Comparison of ENCODE assay signal across 11 cellular contexts in the genomic region with DNA sequence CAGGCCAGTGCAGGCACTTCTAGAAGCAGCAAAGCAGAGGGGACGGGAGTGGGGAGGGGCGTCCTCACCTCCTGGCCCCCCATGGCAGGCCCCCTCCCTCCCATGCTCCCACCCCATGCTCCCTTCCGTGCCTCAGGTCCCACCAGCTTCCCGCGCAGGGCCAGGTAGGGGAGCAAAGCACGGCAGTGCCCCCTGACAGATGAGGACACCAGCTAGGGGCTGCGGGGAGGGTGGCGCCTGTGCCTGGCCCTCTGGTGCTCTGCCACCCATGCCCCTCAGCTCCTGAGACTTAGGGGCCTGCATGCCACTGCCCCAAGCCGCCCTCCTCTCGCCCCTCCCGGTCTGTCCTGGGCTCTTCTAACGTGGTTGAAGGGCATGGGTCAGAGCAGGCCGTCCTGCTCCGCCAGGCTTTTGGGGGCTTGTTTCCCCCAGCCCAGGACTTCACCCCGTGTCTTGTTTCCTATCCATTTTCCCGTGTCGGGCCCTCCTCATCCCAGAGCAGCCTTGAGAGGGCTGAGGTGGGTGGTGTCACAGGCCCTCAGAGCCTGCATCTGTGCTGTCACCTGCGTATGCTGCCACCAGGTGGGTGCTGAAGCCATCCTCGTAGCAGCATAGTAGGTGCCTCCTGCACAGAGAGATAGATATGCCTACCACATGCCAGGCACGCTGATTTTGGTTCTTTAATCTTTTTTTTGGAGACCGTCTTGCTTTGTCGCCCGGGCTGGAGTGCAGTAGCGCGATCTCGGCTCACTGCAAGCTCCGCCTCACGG. TPM values are rescaled to one million over a fixed set of nuclear protein-coding genes. Genes with fewer than 3 reads are reported as not detected.
DNase-seq lines count a peak whose midpoint lies in the region; ATAC-seq, FAIRE-seq and TF ChIP-seq lines count a peak whose summit lies in the region.
"Had no signal": no experiment of that assay in that cellular context is flagged by ENCODE, and none has a peak within 500 bp of the region (broad histone marks: within the 10 kb centered on the region; RNA-seq: fewer than 3 reads in every experiment).

No MANE protein-coding gene starts in this region.

- H3K9me3 ChIP-seq in SK-N-SH (no peaks in the 10 kb centered on the region), thyroid gland (no peaks in the 10 kb centered on the region)

- CTCF ChIA-PET in SK-N-SH (lab: Yijun Ruan, JAX) = interaction anchor here (0.8 to 6.5 kb wide), 7 partner anchors 8 to 39 kb away, joined by 3 to 72 read pairs (median 3); a partner anchor contains a TSS

- H3K36me3 Mint-ChIP-seq in brain (no peaks in the 10 kb centered on the region), memory B cell (no peaks in the 10 kb centered on the region)

- WGBS in SK-N-SH (ENCODE audit: low lambda C conversion rate) = 95% methylated on average over 21 of the region's 28 CpGs
- 79 to 83% methylated on average over 17 to 26 of the region's 28 CpGs for WGBS in thyroid gland, 2 donors

- H3K27ac Mint-ChIP-seq in brain (peak overlapping the region in 4 of 5 experiments; percentile 62 to 95 (median 82)), memory B cell (no peak overlapping the region)

- H3K9me3 Mint-ChIP-seq in brain (no peaks in the 10 kb centered on the region), memory B cell (no peaks in the 10 kb centered on the region)

- TF ChIP-seq POLR2A in thyroid gland (IDR thresholded peaks at IDR 0.05) = no peak

- peaks cover 0 to 10% of the 10 kb centered on the region in 2 experiments for H3K36me3 ChIP-seq in SK-N-SH (replicated peaks in 1 of 2; ENCODE audit: control insufficient read depth in 1 of 2, insufficient read depth in 2 of 2, low read length in 1 of 2)
- no peaks in the 10 kb centered on the region for H3K36me3 ChIP-seq in thyroid gland

- H3K4me1 Mint-ChIP-seq in brain (peaks cover 34% of the 10 kb centered on the region), memory B cell (peaks cover 2% of the 10 kb centered on the region)

- no peak for ATAC-seq in SK-N-SH treated with all-trans-retinoic acid at 6 μM for 48 hours
- ATAC-seq in memory B cell (ENCODE audit: low read depth) = peak; percentile 57
- ATAC-seq in HG02610 (IDR thresholded peaks at IDR 0.05; ENCODE audit: unreplicated experiment) = no peak

- FAIRE-seq in D721Med (lab: Jason Lieb, UNC) = no peak

- intact Hi-C loops in thyroid gland (cut with DNase I) = no loop called here

- POLR2A ChIA-PET in SK-N-SH (lab: Yijun Ruan, JAX) = interaction anchor here (0.8 kb wide), 1 partner anchor 17 kb away, joined by 5 read pairs; a partner anchor contains a TSS

- TF ChIP-seq CTCF in SK-N-SH (IDR thresholded peaks at IDR 0.05) = no peak
- no peak for TF ChIP-seq CTCF in brain (conservative IDR thresholded peaks at IDR 0.05)
- TF ChIP-seq CTCF in thyroid gland (IDR thresholded peaks at IDR 0.05) = no peak
- no peak for TF ChIP-seq CTCF in D721Med (IDR thresholded peaks at IDR 0.05; ENCODE audit: insufficient read depth, missing control alignments)

- H3K4me1 ChIP-seq in SK-N-SH (ENCODE audit: control insufficient read depth in 1 of 2, insufficient read depth in 2 of 2, low read depth in 1 of 2, low read length in 1 of 2) = peaks cover 16 to 40% of the 10 kb centered on the region in 2 experiments; a peak in 3 of 4 replicates
- peaks cover 42 to 61% of the 10 kb centered on the region in 2 donors for H3K4me1 ChIP-seq in thyroid gland

- H3K27ac ChIP-seq in SK-N-SH (ENCODE audit: low read depth in 2 of 2, low read length in 1 of 2) (no peak overlapping the region), thyroid gland (peak overlapping the region in 2 of 3 donors; percentile 36 to 51)

- no peak overlapping the region for H3K4me2 ChIP-seq in SK-N-SH

- H3K4me3 Mint-ChIP-seq in brain = no peak overlapping the region
- H3K4me3 Mint-ChIP-seq in memory B cell = no peak overlapping the region

- H3K27me3 ChIP-seq in SK-N-SH (ENCODE audit: insufficient read depth) (no peaks in the 10 kb centered on the region), thyroid gland (no peaks in the 10 kb centered on the region)

- H3K4me3 ChIP-seq in SK-N-SH (ENCODE audit: low read depth in 2 of 2, low read length in 1 of 2) (no peak overlapping the region), thyroid gland (replicated peaks in 1 of 3) (no peak overlapping the region)

- no peaks in the 10 kb centered on the region for H3K9me2 ChIP-seq in SK-N-SH

- H3K27me3 Mint-ChIP-seq in brain = no peaks in the 10 kb centered on the region
- H3K27me3 Mint-ChIP-seq in memory B cell = peaks cover 6% of the 10 kb centered on the region

- H3F3A ChIP-seq in SK-N-SH (replicated peaks; ENCODE audit: insufficient read depth) = peaks cover 13% of the 10 kb centered on the region

- H3K9ac ChIP-seq in SK-N-SH = no peak overlapping the region

- DNase-seq in SK-N-SH = no peak
- no peak for DNase-seq in memory B cell (ENCODE audit: low spot score in 2 of 2)
- DNase-seq in thyroid gland = no peak
- DNase-seq in D721Med (ENCODE audit: insufficient read length, low spot score) = no peak
- DNase-seq in NCI-H2029 treated with DMSO at 0.1 percent for 48 hours (lab: John Stamatoyannopoulos, UW) = no peak
- DNase-seq: ACHN, amniotic stem cell, NCI-H345 had no signal

- H2AFZ ChIP-seq in SK-N-SH (ENCODE audit: low read depth) = no peak overlapping the region

- no peak for TF ChIP-seq EP300 in SK-N-SH (IDR thresholded peaks at IDR 0.05; ENCODE audit: borderline replicate concordance in 1 of 2, low read depth in 1 of 2, low read length in 1 of 2)

- H4K20me1 ChIP-seq in SK-N-SH (ENCODE audit: insufficient read depth) = no peaks in the 10 kb centered on the region

- no peak for TF ChIP-seq RAD21 in SK-N-SH (IDR thresholded peaks at IDR 0.05; ENCODE audit: low read length)

- H3K79me2 ChIP-seq in SK-N-SH (ENCODE audit: insufficient read depth) = no peaks in the 10 kb centered on the region

TF ChIP-seq in SK-N-SH, 30 proteins besides CTCF, POLR2A, EP300 and RAD21:
- no peak for TF ChIP-seq MXI1 (IDR thresholded peaks at IDR 0.05; ENCODE audit: low read depth, low read length)
- TF ChIP-seq POLR2AphosphoS5 (IDR thresholded peaks at IDR 0.05; ENCODE audit: low read depth, low read length) = peak; percentile 39
TF ChIP-seq in SK-N-SH: peak in this region for 1.

TF ChIP-seq in SK-N-SH treated with all-trans-retinoic acid at 6 μM for 48 hours, 23 proteins besides CTCF, POLR2A, EP300 and RAD21 (continues in another document):
- TF ChIP-seq ARNTL (CRISPR knock-in tag; IDR thresholded peaks at IDR 0.05; ENCODE audit: borderline replicate concordance, low read depth) (no peak), TCF4 (CRISPR knock-in tag; IDR thresholded peaks at IDR 0.05; ENCODE audit: borderline replicate concordance) (no peak), CSDC2 (CRISPR knock-in tag; IDR thresholded peaks at IDR 0.05) (no peak), SNAI2 (CRISPR knock-in tag; IDR thresholded peaks at IDR 0.05) (no peak), RARB (CRISPR knock-in tag; IDR thresholded peaks at IDR 0.05) (no peak), GLIS3 (CRISPR knock-in tag; IDR thresholded peaks at IDR 0.05) (no peak)
- TF ChIP-seq, protein P1, sequence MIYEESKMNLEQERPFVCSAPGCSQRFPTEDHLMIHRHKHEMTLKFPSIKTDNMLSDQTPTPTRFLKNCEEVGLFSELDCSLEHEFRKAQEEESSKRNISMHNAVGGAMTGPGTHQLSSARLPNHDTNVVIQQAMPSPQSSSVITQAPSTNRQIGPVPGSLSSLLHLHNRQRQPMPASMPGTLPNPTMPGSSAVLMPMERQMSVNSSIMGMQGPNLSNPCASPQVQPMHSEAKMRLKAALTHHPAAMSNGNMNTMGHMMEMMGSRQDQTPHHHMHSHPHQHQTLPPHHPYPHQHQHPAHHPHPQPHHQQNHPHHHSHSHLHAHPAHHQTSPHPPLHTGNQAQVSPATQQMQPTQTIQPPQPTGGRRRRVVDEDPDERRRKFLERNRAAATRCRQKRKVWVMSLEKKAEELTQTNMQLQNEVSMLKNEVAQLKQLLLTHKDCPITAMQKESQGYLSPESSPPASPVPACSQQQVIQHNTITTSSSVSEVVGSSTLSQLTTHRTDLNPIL (CRISPR knock-in tag; IDR thresholded peaks at IDR 0.05; ENCODE audit: low read depth) = no peak
- TF ChIP-seq, protein P2, sequence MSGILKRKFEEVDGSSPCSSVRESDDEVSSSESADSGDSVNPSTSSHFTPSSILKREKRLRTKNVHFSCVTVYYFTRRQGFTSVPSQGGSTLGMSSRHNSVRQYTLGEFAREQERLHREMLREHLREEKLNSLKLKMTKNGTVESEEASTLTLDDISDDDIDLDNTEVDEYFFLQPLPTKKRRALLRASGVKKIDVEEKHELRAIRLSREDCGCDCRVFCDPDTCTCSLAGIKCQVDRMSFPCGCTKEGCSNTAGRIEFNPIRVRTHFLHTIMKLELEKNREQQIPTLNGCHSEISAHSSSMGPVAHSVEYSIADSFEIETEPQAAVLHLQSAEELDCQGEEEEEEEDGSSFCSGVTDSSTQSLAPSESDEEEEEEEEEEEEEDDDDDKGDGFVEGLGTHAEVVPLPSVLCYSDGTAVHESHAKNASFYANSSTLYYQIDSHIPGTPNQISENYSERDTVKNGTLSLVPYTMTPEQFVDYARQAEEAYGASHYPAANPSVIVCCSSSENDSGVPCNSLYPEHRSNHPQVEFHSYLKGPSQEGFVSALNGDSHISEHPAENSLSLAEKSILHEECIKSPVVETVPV (CRISPR knock-in tag; IDR thresholded peaks at IDR 0.05) = no peak

RNA-seq across cellular contexts. Expression of a gene that starts 10.2 kb away (rescaled TPM):
- 15.8 and 18.1 TPM in 2 replicates for polyA plus RNA-seq in SK-N-SH (2012; rRNA removed)
- 6.9 and 12.1 TPM in 2 replicates for polyA plus RNA-seq in SK-N-SH (2012; cell fraction: cytosol; rRNA removed)
- polyA plus RNA-seq in SK-N-SH (2012; cell fraction: nucleus; rRNA removed) = 32.9 and 37.6 TPM in 2 replicates
- polyA plus RNA-seq in brain (ENCODE audit: insufficient read depth, low read depth, low replicate concordance) = 17.1 TPM
- 10 to 100 TPM; 14.9 to 24.4 (median 21.3) TPM for total RNA-seq in thyroid gland

RNA-seq across cellular contexts. Expression of a gene that starts 16.6 kb away (rescaled TPM):
- polyA plus RNA-seq in SK-N-SH (2012; rRNA removed) = 47.6 and 53.0 TPM in 2 replicates
- 24.1 and 41.5 TPM in 2 replicates for polyA plus RNA-seq in SK-N-SH (2012; cell fraction: cytosol; rRNA removed)
- 111 and 208 TPM in 2 replicates for polyA plus RNA-seq in SK-N-SH (2012; cell fraction: nucleus; rRNA removed)
- polyA plus RNA-seq in brain (ENCODE audit: insufficient read depth, low read depth, low replicate concordance) = 2,462 TPM
- 100 to 1,000 TPM; 190 to 373 (median 266) TPM for total RNA-seq in thyroid gland

RNA-seq across cellular contexts. Expression of a gene that starts 23.2 kb away (rescaled TPM):
- polyA plus RNA-seq in SK-N-SH (2012; rRNA removed) = 5.2 and 5.9 TPM in 2 replicates
- 7.9 and 8.3 TPM in 2 replicates for polyA plus RNA-seq in SK-N-SH (2012; cell fraction: cytosol; rRNA removed)
- 3.4 and 5.4 TPM in 2 replicates for polyA plus RNA-seq in SK-N-SH (2012; cell fraction: nucleus; rRNA removed)
- polyA plus RNA-seq in brain (ENCODE audit: insufficient read depth, low read depth, low replicate concordance) = 19.6 TPM
- 10 to 100 TPM; 39.4 to 77.5 (median 44.4) TPM for total RNA-seq in thyroid gland

RNA-seq across cellular contexts. Expression of a gene that starts 23.5 kb away (rescaled TPM):
- polyA plus RNA-seq in SK-N-SH (2012; rRNA removed) (25.2 and 25.4 TPM in 2 replicates), brain (ENCODE audit: insufficient read depth, low read depth, low replicate concordance) (83.6 TPM)
- polyA plus RNA-seq in SK-N-SH (2012; cell fraction: cytosol; rRNA removed) = 29.8 and 31.6 TPM in 2 replicates
- 4.9 and 8.9 TPM in 2 replicates for polyA plus RNA-seq in SK-N-SH (2012; cell fraction: nucleus; rRNA removed)
- total RNA-seq in thyroid gland = 10 to 100 TPM; 25.9 to 50.4 (median 33.6) TPM

Comparison
In these comparisons a context has a peak if more than half of its experiments do, and no peak if none do; other contexts are left out.
1. H3K27ac ChIP-seq: peak in thyroid gland (2 of 3); none in SK-N-SH (0 of 2).
2. RNA of a gene that starts 16.6 kb away (polyA plus RNA-seq): 2,462 TPM in brain (single experiment); 24.1 to 208 TPM in SK-N-SH; every median in the first group is over 10 times any median in the second.